ENCODE assay signal across 8 cellular contexts in genomic region chr1:6624712-6625578, GRCh38. TPM values are rescaled to one million over a fixed set of nuclear protein-coding genes. Genes with fewer than 3 reads are reported as not detected.
DNase-seq lines count a peak whose midpoint lies in the region; ATAC-seq, FAIRE-seq and TF ChIP-seq lines count a peak whose summit lies in the region.

TSS of gene THAP3 (plus strand) at chr1:6624868. CDS start at chr1:6625219, 351 bp downstream.

- H3K27ac Mint-ChIP-seq in central memory CD8-positive, alpha-beta T cell (ENCODE audit: low read depth): peak within 1 kb of the TSS; percentile 81

- no peak for FAIRE-seq in A549 (lab: Jason Lieb, UNC)
- FAIRE-seq in kidney (lab: Jason Lieb, UNC): no peak

- no peaks in the 10 kb centered on the region for H3K27me3 Mint-ChIP-seq in central memory CD8-positive, alpha-beta T cell

- POLR2A ChIA-PET in A549 (lab: Yijun Ruan, JAX): no interaction called here

- no peak for TF ChIP-seq EP300 in A549 (IDR thresholded peaks at IDR 0.05)

- no peaks in the 10 kb centered on the region for H3K9me3 ChIP-seq in A549
- H3K9me3 ChIP-seq in kidney (ENCODE audit: control insufficient read depth in 1 of 2, low read length in 2 of 2): no peaks in the 10 kb centered on the region

- peaks cover 12% of the 10 kb centered on the region; the same call in 2 of the 3 replicates for H3K4me1 ChIP-seq in A549
- H3K4me1 ChIP-seq in kidney (ENCODE audit: control insufficient read depth in 1 of 2, insufficient read depth in 1 of 2, low read depth in 1 of 2, low read length in 2 of 2): peaks cover 4 to 23% of the 10 kb centered on the region in 2 donors

- CTCF ChIA-PET in A549 (lab: Yijun Ruan, JAX): interaction anchor here (0.6 to 1.2 kb wide), 2 partner anchors 12 to 70 kb away, joined by 3 to 5 read pairs; partner anchors contain the start of gene TAS1R1

- H3K4me1 Mint-ChIP-seq in central memory CD8-positive, alpha-beta T cell: peaks cover 30% of the 10 kb centered on the region

- H3K4me2 ChIP-seq in A549: peak within 1 kb of the TSS; percentile 95

- peak within 1 kb of the TSS; percentile 71 for H3K4me3 ChIP-seq in A549
- H3K4me3 ChIP-seq in kidney (ENCODE audit: low read length in 2 of 2): peak within 1 kb of the TSS; percentile 78 to 89

- H3K36me3 ChIP-seq in kidney (ENCODE audit: control insufficient read depth in 1 of 2, insufficient read depth in 2 of 2, low read length in 2 of 2): peaks cover 14 to 23% of the 10 kb centered on the region in 2 donors

- H3K27ac ChIP-seq in A549 (peak within 1 kb of the TSS; percentile 84 to 98), kidney (ENCODE audit: low read depth in 2 of 2, low read length in 2 of 2) (peak within 1 kb of the TSS; percentile 85 to 88)

- TF ChIP-seq CTCF in A549 (IDR thresholded peaks at IDR 0.05) (no peak), kidney (IDR thresholded peaks at IDR 0.05; ENCODE audit: borderline replicate concordance, extremely low read depth, insufficient read depth) (no peak)

- intact Hi-C loops in kidney (cut with DNase I): no loop called here

- 0% methylated on average over 2 of the region's 73 CpGs for WGBS in A549 (ENCODE audit: missing lambda C conversion rate)

- ATAC-seq in A549 (peak; percentile 93 to 95), GM18511 (IDR thresholded peaks at IDR 0.05; ENCODE audit: unreplicated experiment) (peak; percentile 84), HG03025 (IDR thresholded peaks at IDR 0.05; ENCODE audit: low FRiP score, unreplicated experiment) (peak; percentile 74)
- peak; percentile 95 to 97 for ATAC-seq in activated CD4-positive, CD25-positive, alpha-beta regulatory T cell treated with anti-CD3 and anti-CD28 coated beads, Interleukin-2, amount 50 U/mL, for 24 hours
- peak; percentile 97 for ATAC-seq in central memory CD8-positive, alpha-beta T cell (replicated peaks; ENCODE audit: extremely low read depth, poor library complexity, severe bottlenecking)

- peak; percentile 32; the same call in 1 of the 2 replicates for TF ChIP-seq POLR2A in A549 (IDR thresholded peaks at IDR 0.05; ENCODE audit: low read length)

- TF ChIP-seq RAD21 in A549 (conservative IDR thresholded peaks at IDR 0.05 in 1 of 2, IDR thresholded peaks at IDR 0.05 in 1 of 2): no peak

- peaks cover 22% of the 10 kb centered on the region for H3K36me3 Mint-ChIP-seq in central memory CD8-positive, alpha-beta T cell (ENCODE audit: insufficient read depth)

- DNase-seq in A549 (ENCODE audit: low read depth in 1 of 2, low spot score in 1 of 2): peak; percentile 79 to 91
- peak; percentile 91 for DNase-seq in NCI-H2227 (lab: John Stamatoyannopoulos, UW; ENCODE audit: unreplicated experiment)
- DNase-seq in central memory CD8-positive, alpha-beta T cell (ENCODE audit: low spot score in 2 of 2): peak; percentile 75 to 76
- peak; percentile 96 for DNase-seq in kidney
- DNase-seq in stimulated activated CD4-positive, alpha-beta T cell treated with anti-CD3 and anti-CD28 coated beads, Interleukin-15, amount 100 ng/mL, for 24 hours: peak; percentile 92

- H3K9me3 Mint-ChIP-seq in central memory CD8-positive, alpha-beta T cell: no peaks in the 10 kb centered on the region

- H3K4me3 Mint-ChIP-seq in central memory CD8-positive, alpha-beta T cell: peak within 1 kb of the TSS; percentile 87

- H3K9ac ChIP-seq in kidney (ENCODE audit: low read length in 2 of 2): peak within 1 kb of the TSS; percentile 65 to 72

TF ChIP-seq in A549, 52 proteins besides CTCF, POLR2A, EP300 and RAD21:
- TF ChIP-seq KDM5A (IDR thresholded peaks at IDR 0.05): no peak
- no peak for TF ChIP-seq HOXB5 (CRISPR knock-in tag; IDR thresholded peaks at IDR 0.05)
- TF ChIP-seq MAZ (IDR thresholded peaks at IDR 0.05; ENCODE audit: borderline replicate concordance, low read depth, low read length): no peak
- no peak for TF ChIP-seq CHD4 (IDR thresholded peaks at IDR 0.05; ENCODE audit: borderline replicate concordance)
- TF ChIP-seq PBX3 (IDR thresholded peaks at IDR 0.05): peak; percentile 67
- TF ChIP-seq MAFK (IDR thresholded peaks at IDR 0.05; ENCODE audit: partially characterized antibody): no peak
- TF ChIP-seq RCOR1 (IDR thresholded peaks at IDR 0.05; ENCODE audit: low read depth, low read length): no peak
- TF ChIP-seq POLR2AphosphoS2 (conservative IDR thresholded peaks at IDR 0.05; ENCODE audit: low read length): no peak
- TF ChIP-seq CBX8 (IDR thresholded peaks at IDR 0.05): no peak
- no peak for TF ChIP-seq HEYL (CRISPR knock-in tag; IDR thresholded peaks at IDR 0.05)
- no peak for TF ChIP-seq TP53 (CRISPR knock-in tag; IDR thresholded peaks at IDR 0.05)
- no peak for TF ChIP-seq KDM1A (IDR thresholded peaks at IDR 0.05; ENCODE audit: low read depth)
- TF ChIP-seq PHF8 (IDR thresholded peaks at IDR 0.05; ENCODE audit: borderline replicate concordance, low read depth): peak; percentile 47; the same call in 1 of the 2 replicates
- no peak for TF ChIP-seq ZNF302 (CRISPR knock-in tag; IDR thresholded peaks at IDR 0.05)
- TF ChIP-seq, protein P1, sequence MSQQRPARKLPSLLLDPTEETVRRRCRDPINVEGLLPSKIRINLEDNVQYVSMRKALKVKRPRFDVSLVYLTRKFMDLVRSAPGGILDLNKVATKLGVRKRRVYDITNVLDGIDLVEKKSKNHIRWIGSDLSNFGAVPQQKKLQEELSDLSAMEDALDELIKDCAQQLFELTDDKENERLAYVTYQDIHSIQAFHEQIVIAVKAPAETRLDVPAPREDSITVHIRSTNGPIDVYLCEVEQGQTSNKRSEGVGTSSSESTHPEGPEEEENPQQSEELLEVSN (IDR thresholded peaks at IDR 0.05; ENCODE audit: borderline replicate concordance, low read depth): no peak
- peak in 1 of 2 experiments; percentile 42; a peak in 1 of 5 replicates for TF ChIP-seq JUN (IDR thresholded peaks at IDR 0.05)
- TF ChIP-seq MYC (IDR thresholded peaks at IDR 0.05; ENCODE audit: borderline replicate concordance, low read length): no peak
- TF ChIP-seq RFX5 (IDR thresholded peaks at IDR 0.05): no peak
- no peak for TF ChIP-seq SREBF2 (IDR thresholded peaks at IDR 0.05)
- no peak for TF ChIP-seq FOSB (CRISPR knock-in tag; IDR thresholded peaks at IDR 0.05)
- TF ChIP-seq GATA3 (IDR thresholded peaks at IDR 0.05; ENCODE audit: borderline replicate concordance): no peak
- no peak for TF ChIP-seq SMC3 (IDR thresholded peaks at IDR 0.05)
- TF ChIP-seq FOXS1 (CRISPR knock-in tag; IDR thresholded peaks at IDR 0.05): no peak
- TF ChIP-seq HES2 (IDR thresholded peaks at IDR 0.05): no peak
- TF ChIP-seq NR3C1 (IDR thresholded peaks at IDR 0.05): no peak
- TF ChIP-seq, protein P2, sequence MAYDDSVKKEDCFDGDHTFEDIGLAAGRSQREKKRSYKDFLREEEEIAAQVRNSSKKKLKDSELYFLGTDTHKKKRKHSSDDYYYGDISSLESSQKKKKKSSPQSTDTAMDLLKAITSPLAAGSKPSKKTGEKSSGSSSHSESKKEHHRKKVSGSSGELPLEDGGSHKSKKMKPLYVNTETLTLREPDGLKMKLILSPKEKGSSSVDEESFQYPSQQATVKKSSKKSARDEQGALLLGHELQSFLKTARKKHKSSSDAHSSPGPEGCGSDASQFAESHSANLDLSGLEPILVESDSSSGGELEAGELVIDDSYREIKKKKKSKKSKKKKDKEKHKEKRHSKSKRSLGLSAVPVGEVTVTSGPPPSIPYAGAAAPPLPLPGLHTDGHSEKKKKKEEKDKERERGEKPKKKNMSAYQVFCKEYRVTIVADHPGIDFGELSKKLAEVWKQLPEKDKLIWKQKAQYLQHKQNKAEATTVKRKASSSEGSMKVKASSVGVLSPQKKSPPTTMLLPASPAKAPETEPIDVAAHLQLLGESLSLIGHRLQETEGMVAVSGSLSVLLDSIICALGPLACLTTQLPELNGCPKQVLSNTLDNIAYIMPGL (CRISPR knock-in tag; IDR thresholded peaks at IDR 0.05; ENCODE audit: borderline replicate concordance): no peak
- no peak for TF ChIP-seq ZSCAN20 (CRISPR knock-in tag; IDR thresholded peaks at IDR 0.05)
- no peak for TF ChIP-seq JUNB (IDR thresholded peaks at IDR 0.05)
- no peak for TF ChIP-seq FOSL2 (IDR thresholded peaks at IDR 0.05)
- no peak for TF ChIP-seq FOSL2 (CRISPR knock-in tag; IDR thresholded peaks at IDR 0.05)
- no peak for TF ChIP-seq HDAC2 (IDR thresholded peaks at IDR 0.05)
- TF ChIP-seq CEBPB (IDR thresholded peaks at IDR 0.05): no peak
- TF ChIP-seq, protein P3, sequence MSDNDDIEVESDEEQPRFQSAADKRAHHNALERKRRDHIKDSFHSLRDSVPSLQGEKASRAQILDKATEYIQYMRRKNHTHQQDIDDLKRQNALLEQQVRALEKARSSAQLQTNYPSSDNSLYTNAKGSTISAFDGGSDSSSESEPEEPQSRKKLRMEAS (IDR thresholded peaks at IDR 0.05): peak; percentile 40
- no peak for TF ChIP-seq ZFP36 (IDR thresholded peaks at IDR 0.05; ENCODE audit: borderline replicate concordance, partially characterized antibody)

RNA-seq across cellular contexts. Expression of gene THAP3, which starts in this region (rescaled TPM):
- polyA plus RNA-seq in A549 (2011; rRNA removed) (6.5 and 7.2 TPM in 2 replicates), A549 (2017; fragmentation: RNase III; extraction: RNeasy Plus Mini Kit Qiagen cat#74134 plus additional on column Dnase treatment) (10.8 to 12.5 TPM (median 12.0 TPM) in 3 replicates), kidney (ENCODE audit: insufficient read depth, low read depth, low replicate concordance) (28.7 TPM)
- 11.4 and 14.1 TPM in 2 replicates for polyA plus RNA-seq in A549 (2012; cell fraction: cytosol; rRNA removed)
- 21.8 and 29.0 TPM in 2 replicates for polyA plus RNA-seq in A549 (2012; cell fraction: nucleus; rRNA removed)
- 7.2 and 8.9 TPM in 2 replicates for polyA minus RNA-seq in A549 (2011; rRNA and poly(A)+ RNA removed)
- 14.4 TPM for total RNA-seq in kidney

Comparison
In these comparisons a context has a peak if more than half of its experiments do, and no peak if none do; other contexts are left out.
1. Peak in every context shown above with its lines: DNase-seq, ATAC-seq, H3K4me3 ChIP-seq and H3K27ac ChIP-seq.